8 cellular contexts compared by ENCODE assay signal in genomic region chr12:106138646-106139421, GRCh38. TPM values are rescaled to one million over a fixed set of nuclear protein-coding genes. Genes with fewer than 3 reads are reported as not detected.
DNase-seq lines count a peak whose midpoint lies in the region; ATAC-seq and TF ChIP-seq lines count a peak whose summit lies in the region.

NUAK1 (minus strand) TSS chr12:106138954; CDS start chr12:106138653, 301 bp downstream.

- H3K4me1 Mint-ChIP-seq in CD4-positive, CD25-positive, alpha-beta regulatory T cell: peaks cover 0 to 26% (median 0%) of the 10 kb centered on the region in 4 donors

- H3K36me3 ChIP-seq in CD4-positive, CD25-positive, alpha-beta regulatory T cell (ENCODE audit: control insufficient read depth, insufficient read depth, low read length): no peaks in the 10 kb centered on the region
- H3K36me3 ChIP-seq in HEK293 (ENCODE audit: control insufficient read depth in 2 of 2, insufficient read depth in 1 of 2, low read length in 2 of 2) (no peaks in the 10 kb centered on the region), SJSA1 (peaks cover 41% of the 10 kb centered on the region)

- H3K27ac ChIP-seq in CD4-positive, CD25-positive, alpha-beta regulatory T cell (ENCODE audit: insufficient read depth, low read length, poor library complexity, severe bottlenecking): no peak within 1 kb of the TSS
- H3K27ac ChIP-seq in HEK293 (ENCODE audit: extremely low read depth, low read depth, low read length) (peak within 1 kb of the TSS; percentile 98), SJSA1 (peak within 1 kb of the TSS; percentile 99)

- peak; percentile 32; the same call in 1 of the 2 replicates for TF ChIP-seq CTCF in HEK293 (tag by site-specific recombination; IDR thresholded peaks at IDR 0.05)

- CTCF ChIA-PET in HEK293 (lab: Yijun Ruan, JAX): interaction anchor here (0.5 to 6.2 kb wide), 6 partner anchors 10 to 719 kb away, joined by 3 to 55 read pairs (median 6); no protein-coding TSS in a partner anchor

- POLR2A ChIA-PET in HEK293 (lab: Yijun Ruan, JAX): interaction anchor here (0.6 to 2.2 kb wide), 9 partner anchors 10 to 838 kb away, joined by 3 to 15 read pairs (median 4); no protein-coding TSS in a partner anchor

- no peak within 1 kb of the TSS for H3K27ac Mint-ChIP-seq in CD4-positive, CD25-positive, alpha-beta regulatory T cell

- no peak within 1 kb of the TSS for H3K4me3 ChIP-seq in CD4-positive, CD25-positive, alpha-beta regulatory T cell (ENCODE audit: low read depth, low read length)
- H3K4me3 ChIP-seq in HEK293 (ENCODE audit: low read depth, low read length) (peak within 1 kb of the TSS; percentile 84), SJSA1 (peak within 1 kb of the TSS; percentile 95)

- DNase-seq in CD4-positive, CD25-positive, alpha-beta regulatory T cell: no peak
- peak; percentile 83 to 89 for DNase-seq in SJSA1 (ENCODE audit: low read depth in 1 of 2, low spot score in 2 of 2)
- DNase-seq in dermis blood vessel endothelial cell: peak; percentile 88
- DNase-seq in left kidney (ENCODE audit: low read depth, low spot score): peak; percentile 94
- peak; percentile 11 for DNase-seq in stimulated activated CD8-positive, alpha-beta memory T cell treated with anti-CD3 and anti-CD28 coated beads, Interleukin-4, amount 100 ng/mL, for 24 hours (ENCODE audit: low read depth)

- H3K9me3 ChIP-seq in CD4-positive, CD25-positive, alpha-beta regulatory T cell (ENCODE audit: control insufficient read depth in 2 of 2, low read length in 2 of 2): no peaks in the 10 kb centered on the region
- H3K9me3 ChIP-seq in HEK293 (ENCODE audit: control insufficient read depth, insufficient read depth, low read depth, low read length): no peaks in the 10 kb centered on the region
- H3K9me3 ChIP-seq in SJSA1 (replicated peaks): 0 out of 2 replicates have a peak, but pooled peaks cover 2% of the 10 kb centered on the region

- peaks cover 0 to 2% (median 0%) of the 10 kb centered on the region in 7 donors for H3K9me3 Mint-ChIP-seq in CD4-positive, CD25-positive, alpha-beta regulatory T cell

- peaks cover 68% of the 10 kb centered on the region for H3K27me3 Mint-ChIP-seq in CD4-positive, CD25-positive, alpha-beta regulatory T cell

- ATAC-seq in CD4-positive, CD25-positive, alpha-beta regulatory T cell (ENCODE audit: low read depth in 2 of 2): peak; percentile 23 to 29
- ATAC-seq in GM21576 (IDR thresholded peaks at IDR 0.05; ENCODE audit: unreplicated experiment) (no peak), GM18868 (IDR thresholded peaks at IDR 0.05; ENCODE audit: unreplicated experiment) (no peak)

- peak within 1 kb of the TSS in 3 of 4 donors; percentile 29 to 82 (median 71) for H3K4me3 Mint-ChIP-seq in CD4-positive, CD25-positive, alpha-beta regulatory T cell

- H3K36me3 Mint-ChIP-seq in CD4-positive, CD25-positive, alpha-beta regulatory T cell: no peaks in the 10 kb centered on the region

- peaks cover 40% of the 10 kb centered on the region for H3K27me3 ChIP-seq in CD4-positive, CD25-positive, alpha-beta regulatory T cell (ENCODE audit: control insufficient read depth, insufficient read depth, low read length)
- no peaks in the 10 kb centered on the region for H3K27me3 ChIP-seq in SJSA1 (replicated peaks)

- H3K4me1 ChIP-seq in CD4-positive, CD25-positive, alpha-beta regulatory T cell (ENCODE audit: control insufficient read depth, insufficient read depth, low read length, poor library complexity, severe bottlenecking): peaks cover 11% of the 10 kb centered on the region
- H3K4me1 ChIP-seq in HEK293 (ENCODE audit: control insufficient read depth, insufficient read depth, low read length) (peaks cover 25% of the 10 kb centered on the region), SJSA1 (replicated peaks) (peaks cover 67% of the 10 kb centered on the region)

TF ChIP-seq in HEK293, 187 proteins besides CTCF, POLR2A, EP300 and RAD21 (continues in another document):
- peak; percentile 90 for TF ChIP-seq KLF1 (tag by site-specific recombination; IDR thresholded peaks at IDR 0.05)
- no peak for TF ChIP-seq ZNF548 (tag by site-specific recombination; IDR thresholded peaks at IDR 0.05)
- 0 out of 2 replicates have a peak, but pooled peaks have one; percentile 41 for TF ChIP-seq EGR2 (tag by site-specific recombination; IDR thresholded peaks at IDR 0.05; ENCODE audit: low read depth)
- no peak for TF ChIP-seq ZNF221 (tag by site-specific recombination; IDR thresholded peaks at IDR 0.05; ENCODE audit: borderline replicate concordance)
- 0 out of 2 replicates have a peak, but pooled peaks have one; percentile 36 for TF ChIP-seq ZNF2 (tag by site-specific recombination; IDR thresholded peaks at IDR 0.05)
- no peak for TF ChIP-seq MYNN (tag by site-specific recombination; IDR thresholded peaks at IDR 0.05; ENCODE audit: borderline replicate concordance)
- peak; percentile 50; the same call in 1 of the 2 replicates for TF ChIP-seq ZNF777 (tag by site-specific recombination; IDR thresholded peaks at IDR 0.05; ENCODE audit: borderline replicate concordance)
- TF ChIP-seq HOXA7 (CRISPR knock-in tag; IDR thresholded peaks at IDR 0.05; ENCODE audit: borderline replicate concordance): no peak
- peak; percentile 48; the same call in 1 of the 2 replicates for TF ChIP-seq KLF10 (tag by site-specific recombination; IDR thresholded peaks at IDR 0.05)
- TF ChIP-seq ZNF239 (tag by site-specific recombination; IDR thresholded peaks at IDR 0.05): no peak
- no peak for TF ChIP-seq SCRT2 (tag by site-specific recombination; IDR thresholded peaks at IDR 0.05)
- TF ChIP-seq GLIS1 (tag by site-specific recombination; IDR thresholded peaks at IDR 0.05): peak; percentile 18; the same call in 1 of the 2 replicates
- peak; percentile 65 for TF ChIP-seq ZNF341 (tag by site-specific recombination; IDR thresholded peaks at IDR 0.05; ENCODE audit: low read depth)
- peak; percentile 23; the same call in 1 of the 2 replicates for TF ChIP-seq SP2 (tag by site-specific recombination; IDR thresholded peaks at IDR 0.05)
- 0 out of 2 replicates have a peak, but pooled peaks have one; percentile 3 for TF ChIP-seq ZIC2 (tag by site-specific recombination; IDR thresholded peaks at IDR 0.05)
- no peak for TF ChIP-seq PRDM1 (tag by site-specific recombination; IDR thresholded peaks at IDR 0.05)
- TF ChIP-seq ZNF266 (tag by site-specific recombination; IDR thresholded peaks at IDR 0.05; ENCODE audit: low read depth): no peak
- TF ChIP-seq ZFHX2 (tag by site-specific recombination; conservative IDR thresholded peaks at IDR 0.05): peak; percentile 78
- peak; percentile 100 for TF ChIP-seq ZNF398 (tag by site-specific recombination; IDR thresholded peaks at IDR 0.05)
- TF ChIP-seq TCF7L2 (IDR thresholded peaks at IDR 0.05; ENCODE audit: borderline replicate concordance, low read depth, low read length): no peak
- no peak for TF ChIP-seq ZNF555 (tag by site-specific recombination; conservative IDR thresholded peaks at IDR 0.05)
- peak; percentile 44; the same call in 1 of the 2 replicates for TF ChIP-seq ZNF335 (tag by site-specific recombination; conservative IDR thresholded peaks at IDR 0.05)
- TF ChIP-seq ZNF629 (tag by site-specific recombination; IDR thresholded peaks at IDR 0.05): no peak
- TF ChIP-seq KLF17 (tag by site-specific recombination; IDR thresholded peaks at IDR 0.05): 0 out of 2 replicates have a peak, but pooled peaks have one; percentile 38
- peak; percentile 69 for TF ChIP-seq ZBTB26 (tag by site-specific recombination; optimal IDR thresholded peaks at IDR 0.05)
- peak; percentile 54; the same call in 1 of the 2 replicates for TF ChIP-seq KLF8 (tag by site-specific recombination; IDR thresholded peaks at IDR 0.05)
- peak; percentile 67 for TF ChIP-seq SP3 (tag by site-specific recombination; IDR thresholded peaks at IDR 0.05)
- TF ChIP-seq ZNF10 (tag by site-specific recombination; IDR thresholded peaks at IDR 0.05): no peak

RNA-seq across cellular contexts. Expression of gene NUAK1, which starts in this region (rescaled TPM):
- not detected for total RNA-seq in CD4-positive, CD25-positive, alpha-beta regulatory T cell
- not detected for polyA plus RNA-seq in CD4-positive, CD25-positive, alpha-beta regulatory T cell
- 48.9 and 60.6 TPM in 2 replicates for total RNA-seq in SJSA1 (2014; rRNA removed; shearing (Covaris generic))
- 73.9 and 158 TPM in 2 replicates for total RNA-seq in dermis blood vessel endothelial cell

Comparison
In these comparisons a context has a peak if more than half of its experiments do, and no peak if none do; other contexts are left out.
1. RNA of gene NUAK1 (total RNA-seq): 73.9 to 158 TPM in dermis blood vessel endothelial cell and 48.9 to 60.6 TPM in SJSA1; not detected in CD4-positive, CD25-positive, alpha-beta regulatory T cell (single experiment); every median in the first group is over 10 times any median in the second.
2. Peak in ATAC-seq in CD4-positive, CD25-positive, alpha-beta regulatory T cell; RNA of the gene not detected or under 1 TPM.
3. DNase-seq: peak in SJSA1 (2 of 2), dermis blood vessel endothelial cell (single experiment), left kidney (single experiment) and stimulated activated CD8-positive, alpha-beta memory T cell treated with anti-CD3 and anti-CD28 coated beads, Interleukin-4, amount 100 ng/mL, for 24 hours (single experiment); none in CD4-positive, CD25-positive, alpha-beta regulatory T cell (0 of 3).